20 cellular contexts compared by ENCODE assay signal in genomic region chr7:71900556-71900955, GRCh38.
DNase-seq lines count a peak whose midpoint lies in the region; ATAC-seq, FAIRE-seq and TF ChIP-seq lines count a peak whose summit lies in the region.
"Had no signal": no experiment of that assay in that cellular context is flagged by ENCODE, and none has a peak within 500 bp of the region (broad histone marks: within the 10 kb centered on the region; RNA-seq: fewer than 3 reads in every experiment).

No MANE protein-coding gene starts in this region.

- H2BK120ac ChIP-seq in H1 (replicated peaks; ENCODE audit: low read depth, low read length) (no peak overlapping the region), trophoblast cell (ENCODE audit: insufficient read depth, low read length, poor library complexity) (no peak overlapping the region)

- WGBS in H1 (ENCODE audit: extremely low coverage in 1 of 2, insufficient coverage in 1 of 2, insufficient read length in 1 of 2, insufficient replicate concordance in 2 of 2, low coverage in 1 of 2, low lambda C conversion rate in 2 of 2, missing lambda C conversion rate in 1 of 2), 2 experiments: 86% methylated on average over 3 of the region's 3 CpGs; no CpG with 5 or more reads in 1 of the 2 experiments
- WGBS in HepG2 (ENCODE audit: low lambda C conversion rate): 3% methylated on average over 3 of the region's 3 CpGs
- WGBS in trophoblast cell (ENCODE audit: extremely low coverage, insufficient coverage, insufficient read length): no CpG with 5 or more reads among the region's 3 CpGs

- in situ Hi-C loops in HepG2 (cut with HindIII; ENCODE audit: extremely low pct_ligation_motif_present, low pct_unique_long_range_greater_than_20kb): no loop called here

- H2AK5ac ChIP-seq in H1 (ENCODE audit: low read depth, low read length) (no peak overlapping the region), trophoblast cell (ENCODE audit: low read length) (no peak overlapping the region)

- peak overlapping the region in 9 of 11 experiments; percentile 18 to 71 (median 53); a peak in 17 of 22 replicates for H3K27ac ChIP-seq in BLaER1 treated with 17β-estradiol and CSF1 and Interleukin-3, amounts not matched to agents 10 nM and 100 nM
- H3K27ac ChIP-seq in MM.1S (ENCODE audit: low read length) (peak overlapping the region; percentile 47; the same call in 1 of the 2 replicates), H1 (ENCODE audit: low read depth, low read length) (no peak overlapping the region), HepG2 (ENCODE audit: extremely low read length, insufficient read depth, low read length) (no peak overlapping the region), trophoblast cell (ENCODE audit: low read depth, low read length) (no peak overlapping the region)
- H3K27ac ChIP-seq: C4-2B, HL-60, RWPE1 had no signal

- DNase-seq in GF-D8 (lab: John Stamatoyannopoulos, UW) (peak; percentile 10), MM.1S (peak; percentile 83), H1 (ENCODE audit: low read depth in 1 of 2, low spot score in 2 of 2) (no peak), HepG2 (ENCODE audit: low spot score) (no peak), T-helper 1 cell (no peak), trophoblast cell (no peak)
- DNase-seq: H9, IMR-90, MV-4-11, NCI-H1417 treated with DMSO at 0.1 percent for 48 hours, NCI-H187 treated with DMSO at 0.1 percent for 48 hours, NCI-H345, NCI-H524 treated with DMSO at 0.1 percent for 48 hours, PC-3, T-helper 2 cell had no signal

- H4K5ac ChIP-seq in H1 (ENCODE audit: insufficient read length, low read depth, low read length): no peak overlapping the region

- no peaks in the 10 kb centered on the region for H4K20me1 ChIP-seq in BLaER1 treated with 17β-estradiol and CSF1 and Interleukin-3, amounts not matched to agents 10 nM and 100 nM
- H4K20me1 ChIP-seq in MM.1S (ENCODE audit: insufficient read depth, low read length) (no peaks in the 10 kb centered on the region), H1 (replicated peaks in 1 of 2; ENCODE audit: control insufficient read depth in 1 of 2, insufficient read depth in 2 of 2, low read length in 2 of 2) (no peaks in the 10 kb centered on the region), HepG2 (ENCODE audit: insufficient read depth, low read length) (no peaks in the 10 kb centered on the region)

- CTCF ChIA-PET in H1 (lab: Charles Lee; ENCODE audit: partially characterized antibody): interaction anchor here (0.6 kb wide), 1 partner anchor 33 kb away, joined by 3 read pairs; no protein-coding TSS in a partner anchor
- CTCF ChIA-PET in HepG2 (lab: Yijun Ruan, JAX; ENCODE audit: low intra/inter-chr PET ratio, low total read pairs): no interaction called here

- H2BK15ac ChIP-seq in H1 (ENCODE audit: low read length): no peak overlapping the region

- H4K8ac ChIP-seq in H1 (ENCODE audit: extremely low read depth, insufficient read depth, low read length) (no peak overlapping the region), trophoblast cell (ENCODE audit: low read depth, low read length) (no peak overlapping the region)

- H3K79me1 ChIP-seq in H1 (ENCODE audit: low read depth, low read length) (no peaks in the 10 kb centered on the region), trophoblast cell (ENCODE audit: low read length) (no peaks in the 10 kb centered on the region)

- H3K14ac ChIP-seq in H1 (ENCODE audit: insufficient read length) (no peak overlapping the region), trophoblast cell (ENCODE audit: low read length) (no peak overlapping the region)

- H3K9me3 ChIP-seq in BLaER1 treated with 17β-estradiol and CSF1 and Interleukin-3, amounts not matched to agents 10 nM and 100 nM (replicated peaks in 1 of 11): peaks cover 37 to 60% (median 52%) of the 10 kb centered on the region in 11 experiments
- no peaks in the 10 kb centered on the region for H3K9me3 ChIP-seq in MM.1S (replicated peaks; ENCODE audit: insufficient read depth, low read length)
- H3K9me3 ChIP-seq in H1 (ENCODE audit: insufficient read depth in 2 of 2, low read depth in 1 of 2, low read length in 1 of 2): no peaks in the 10 kb centered on the region
- H3K9me3 ChIP-seq in HepG2 (ENCODE audit: low read length): no peaks in the 10 kb centered on the region
- H3K9me3 ChIP-seq in trophoblast cell (ENCODE audit: insufficient read depth, low read depth, low read length): no peaks in the 10 kb centered on the region

- H3K36me3 ChIP-seq in BLaER1 treated with 17β-estradiol and CSF1 and Interleukin-3, amounts not matched to agents 10 nM and 100 nM: no peaks in the 10 kb centered on the region
- H3K36me3 ChIP-seq in MM.1S (replicated peaks; ENCODE audit: insufficient read depth, low read length) (no peaks in the 10 kb centered on the region), H1 (ENCODE audit: control insufficient read depth in 2 of 4, insufficient read depth in 4 of 4, low read length in 3 of 4) (no peaks in the 10 kb centered on the region), HepG2 (replicated peaks in 1 of 2; ENCODE audit: control insufficient read depth in 1 of 2, insufficient read depth in 2 of 2, low read length in 2 of 2) (no peaks in the 10 kb centered on the region), trophoblast cell (ENCODE audit: control insufficient read depth in 1 of 2, insufficient read depth in 2 of 2, low read length in 2 of 2) (no peaks in the 10 kb centered on the region)

- H2BK5ac ChIP-seq in H1 (ENCODE audit: low read depth, low read length) (no peak overlapping the region), trophoblast cell (ENCODE audit: low read depth, low read length, poor library complexity) (no peak overlapping the region)

- H3K9ac ChIP-seq in BLaER1 treated with 17β-estradiol and CSF1 and Interleukin-3, amounts not matched to agents 10 nM and 100 nM: 0 out of 22 replicates have a peak overlapping the region, but pooled peaks of 2 of the 11 experiments have one; percentile 7 to 37
- H3K9ac ChIP-seq in MM.1S (ENCODE audit: low read length) (no peak overlapping the region), H1 (replicated peaks in 1 of 4; ENCODE audit: extremely low read depth in 1 of 4, low read depth in 3 of 4, low read length in 3 of 4) (no peak overlapping the region), HepG2 (ENCODE audit: insufficient read depth, low read depth, low read length) (no peak overlapping the region), trophoblast cell (ENCODE audit: low read length) (no peak overlapping the region)

- TF ChIP-seq RAD21 in H1 (IDR thresholded peaks at IDR 0.05 in 1 of 2, conservative IDR thresholded peaks at IDR 0.05 in 1 of 2; ENCODE audit: low read depth in 2 of 2, low read length in 2 of 2): no peak
- TF ChIP-seq RAD21 in HepG2 (CRISPR knock-in tag; IDR thresholded peaks at IDR 0.05): no peak

- no peak for TF ChIP-seq POLR2A in H1 (IDR thresholded peaks at IDR 0.05; ENCODE audit: control extremely low read depth in 1 of 2, low read depth in 2 of 2, low read length in 2 of 2)
- TF ChIP-seq POLR2A in HepG2 (IDR thresholded peaks at IDR 0.05; ENCODE audit: insufficient read depth in 1 of 2, low read depth in 2 of 2, low read length in 2 of 2): no peak

- H3K9me2 ChIP-seq in MM.1S (replicated peaks; ENCODE audit: insufficient read depth, low read length): no peaks in the 10 kb centered on the region

- H4K91ac ChIP-seq in H1 (replicated peaks; ENCODE audit: insufficient read length, low read length) (no peak overlapping the region), trophoblast cell (ENCODE audit: low read depth, low read length) (no peak overlapping the region)

- no peak overlapping the region for H2AFZ ChIP-seq in MM.1S (ENCODE audit: low read length)
- no peak overlapping the region for H2AFZ ChIP-seq in H1 (ENCODE audit: low read length)
- no peak overlapping the region for H2AFZ ChIP-seq in HepG2 (ENCODE audit: low read length)
- no peak overlapping the region for H2AFZ ChIP-seq in trophoblast cell (ENCODE audit: insufficient read depth, low read length, poor library complexity)

- H3F3A ChIP-seq in MM.1S (ENCODE audit: insufficient read depth, low read length): no peaks in the 10 kb centered on the region

- no peak overlapping the region for H2BK20ac ChIP-seq in H1 (ENCODE audit: low read length)

- peak overlapping the region; percentile 55 to 81 (median 63) for H3K4me2 ChIP-seq in BLaER1 treated with 17β-estradiol and CSF1 and Interleukin-3, amounts not matched to agents 10 nM and 100 nM
- H3K4me2 ChIP-seq in MM.1S (ENCODE audit: low read depth, low read length) (peak overlapping the region; percentile 18; the same call in 1 of the 2 replicates), H1 (ENCODE audit: insufficient read depth in 1 of 2, low read depth in 2 of 2, low read length in 2 of 2) (no peak overlapping the region), HepG2 (ENCODE audit: low read depth, low read length) (no peak overlapping the region), trophoblast cell (ENCODE audit: low read length) (no peak overlapping the region)

- H3K18ac ChIP-seq in H1 (ENCODE audit: extremely low read depth, low read length) (no peak overlapping the region), trophoblast cell (ENCODE audit: low read length) (no peak overlapping the region)

- no peak overlapping the region for H4K12ac ChIP-seq in trophoblast cell (ENCODE audit: low read depth, low read length)

- TF ChIP-seq EP300 in H1 (IDR thresholded peaks at IDR 0.05; ENCODE audit: borderline replicate concordance in 1 of 2, low read depth in 2 of 2, low read length in 2 of 2) (no peak), HepG2 (IDR thresholded peaks at IDR 0.05; ENCODE audit: low read depth in 2 of 2, low read length in 2 of 2) (no peak), HepG2 (CRISPR knock-in tag; IDR thresholded peaks at IDR 0.05; ENCODE audit: borderline replicate concordance) (no peak)

- no peaks in the 10 kb centered on the region for H3K27me3 ChIP-seq in BLaER1 treated with 17β-estradiol and CSF1 and Interleukin-3, amounts not matched to agents 10 nM and 100 nM
- H3K27me3 ChIP-seq in MM.1S (replicated peaks; ENCODE audit: insufficient read depth, low read length) (no peaks in the 10 kb centered on the region), H1 (replicated peaks in 1 of 4; ENCODE audit: control insufficient read depth in 3 of 4, extremely low read depth in 1 of 4, insufficient read depth in 3 of 4, low read length in 3 of 4) (no peaks in the 10 kb centered on the region), HepG2 (ENCODE audit: control insufficient read depth in 1 of 2, insufficient read depth in 2 of 2, low read length in 2 of 2) (no peaks in the 10 kb centered on the region), trophoblast cell (ENCODE audit: insufficient read depth, low read length) (no peaks in the 10 kb centered on the region)

- no peak overlapping the region; a peak in 1 of 20 replicates for H3K4me3 ChIP-seq in BLaER1 treated with 17β-estradiol and CSF1 and Interleukin-3, amounts not matched to agents 10 nM and 100 nM
- no peak overlapping the region for H3K4me3 ChIP-seq in MM.1S (ENCODE audit: low read length)
- no peak overlapping the region for H3K4me3 ChIP-seq in H1 (ENCODE audit: extremely low read depth in 1 of 4, insufficient read depth in 2 of 4, low read depth in 3 of 4, low read length in 4 of 4)
- H3K4me3 ChIP-seq in HepG2 (replicated peaks in 1 of 3; ENCODE audit: insufficient read depth in 1 of 3, low read depth in 2 of 3, low read length in 3 of 3): no peak overlapping the region
- H3K4me3 ChIP-seq in trophoblast cell (ENCODE audit: low read depth, low read length): no peak overlapping the region

- TF ChIP-seq CTCF in MM.1S (IDR thresholded peaks at IDR 0.05; ENCODE audit: low read length) (no peak), H1 (IDR thresholded peaks at IDR 0.05; ENCODE audit: control extremely low read depth in 1 of 3, insufficient read depth in 1 of 3, low read depth in 1 of 3, low read length in 3 of 3) (no peak), HepG2 (CRISPR knock-in tag; IDR thresholded peaks at IDR 0.05) (no peak)

- no peak for ATAC-seq in HepG2
- ATAC-seq: PC-3 had no signal

- H3K4ac ChIP-seq in H1 (replicated peaks; ENCODE audit: insufficient read length, low read depth, low read length) (no peak overlapping the region), trophoblast cell (ENCODE audit: low read depth, low read length) (no peak overlapping the region)

- intact Hi-C loops in HepG2 (cut with micrococcal nuclease; ENCODE audit: unreplicated experiment): no loop called here

- H2BK12ac ChIP-seq in H1 (ENCODE audit: low read depth, low read length): no peak overlapping the region
- H2BK12ac ChIP-seq in trophoblast cell (ENCODE audit: low read length): no peak overlapping the region

- peak; percentile 42 for FAIRE-seq in H1 (lab: Jason Lieb, UNC)
- FAIRE-seq in HepG2 (lab: Jason Lieb, UNC): no peak
- FAIRE-seq: D721Med had no signal

- POLR2A ChIA-PET in H1 (lab: Charles Lee; ENCODE audit: partially characterized antibody) (no interaction called here), HepG2 (lab: Yijun Ruan, JAX) (no interaction called here)

- H3K56ac ChIP-seq in H1 (replicated peaks; ENCODE audit: insufficient read length, low read depth, low read length): no peak overlapping the region

- peaks cover 30 to 58% (median 51%) of the 10 kb centered on the region in 10 experiments for H3K4me1 ChIP-seq in BLaER1 treated with 17β-estradiol and CSF1 and Interleukin-3, amounts not matched to agents 10 nM and 100 nM
- H3K4me1 ChIP-seq in MM.1S (ENCODE audit: low read length): no peaks in the 10 kb centered on the region; the same call in 1 of the 2 replicates
- H3K4me1 ChIP-seq in H1 (replicated peaks in 1 of 4; ENCODE audit: control insufficient read depth in 3 of 4, insufficient read depth in 4 of 4, low read length in 3 of 4): peaks cover 0 to 3% (median 1%) of the 10 kb centered on the region in 4 experiments; a peak in 2 of 7 replicates
- H3K4me1 ChIP-seq in HepG2 (ENCODE audit: insufficient read depth, low read length): no peaks in the 10 kb centered on the region
- no peaks in the 10 kb centered on the region for H3K4me1 ChIP-seq in trophoblast cell (ENCODE audit: control insufficient read depth in 1 of 2, insufficient read depth in 2 of 2, low read length in 2 of 2)

- no TSS peak for BruUV-seq in HepG2 (replicated peaks; lab: Mats Ljungman, UMichigan)

- H3K23ac ChIP-seq in H1 (ENCODE audit: insufficient read length) (no peak overlapping the region), trophoblast cell (ENCODE audit: low read length) (no peak overlapping the region)

- H3K23me2 ChIP-seq in H1 (ENCODE audit: low read depth, low read length): no peaks in the 10 kb centered on the region

- H3K79me2 ChIP-seq in MM.1S (ENCODE audit: low read length): no peaks in the 10 kb centered on the region
- H3K79me2 ChIP-seq in H1 (ENCODE audit: control insufficient read depth in 1 of 2, insufficient read depth in 2 of 2, low read length in 2 of 2): no peaks in the 10 kb centered on the region
- H3K79me2 ChIP-seq in HepG2 (ENCODE audit: insufficient read depth, low read length): no peaks in the 10 kb centered on the region
- no peaks in the 10 kb centered on the region for H3K79me2 ChIP-seq in trophoblast cell (ENCODE audit: control insufficient read depth, insufficient read depth, low read length, poor library complexity)

Comparison
In these comparisons a context has a peak if more than half of its experiments do, and no peak if none do; other contexts are left out.
1. H3K27ac ChIP-seq: peak in BLaER1 treated with 17β-estradiol and CSF1 and Interleukin-3, amounts not matched to agents 10 nM and 100 nM (9 of 11) and MM.1S (single experiment); none in H1 (single experiment), HepG2 (single experiment) and trophoblast cell (single experiment).
2. H3K4me2 ChIP-seq: peak in BLaER1 treated with 17β-estradiol and CSF1 and Interleukin-3, amounts not matched to agents 10 nM and 100 nM (11 of 11) and MM.1S (single experiment); none in H1 (0 of 2), HepG2 (single experiment) and trophoblast cell (single experiment).
3. DNase-seq: peak in GF-D8 (single experiment) and MM.1S (single experiment); none in H1 (0 of 2), HepG2 (single experiment), T-helper 1 cell (0 of 5) and trophoblast cell (0 of 2).